ENCODE assay signal across 1 cellular context in the genomic region with DNA sequence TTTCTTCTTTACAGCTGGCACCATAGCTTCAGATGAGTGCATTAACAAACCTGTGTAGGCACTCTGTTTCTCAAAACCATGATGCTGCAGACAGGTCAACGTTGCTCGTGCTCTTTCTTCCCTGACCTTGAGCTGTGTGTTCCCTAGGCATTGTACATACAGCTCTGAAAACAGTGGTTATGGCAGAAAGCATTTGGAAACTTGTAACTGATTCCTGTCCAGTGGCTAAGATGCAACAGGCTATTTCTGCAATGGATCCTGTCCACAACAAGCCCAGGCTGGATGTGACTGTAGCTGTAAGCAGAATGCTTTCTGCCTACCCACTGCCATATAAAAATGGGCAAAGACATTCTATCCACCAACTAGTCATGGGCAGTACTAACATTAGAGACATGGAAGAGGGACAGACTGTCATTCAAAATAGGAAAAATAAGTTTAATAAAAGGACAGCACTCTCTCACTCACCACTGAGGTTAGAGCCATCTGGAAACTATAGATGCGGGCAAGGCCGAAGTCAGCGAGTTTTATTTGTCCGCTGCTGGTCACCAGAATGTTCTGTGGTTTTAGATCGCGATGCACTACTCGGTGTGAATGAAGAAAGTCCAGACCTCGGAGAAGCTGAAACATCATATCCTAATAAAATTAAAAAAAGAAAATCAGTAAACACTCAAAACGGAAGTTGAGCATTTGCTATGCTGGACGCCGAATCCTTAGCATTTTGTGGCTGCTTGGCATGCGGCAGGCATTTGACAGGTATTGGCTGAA.
TF ChIP-seq lines count a peak whose summit lies in the region.

No MANE protein-coding gene starts in this region.

TF ChIP-seq in HepG2, 621 proteins besides CTCF, POLR2A, EP300 and RAD21 (continued from another document and continues in another):
- no peak for TF ChIP-seq ZNF792 (CRISPR knock-in tag; IDR thresholded peaks at IDR 0.05)
- no peak for TF ChIP-seq ZNF275 (CRISPR knock-in tag; IDR thresholded peaks at IDR 0.05; ENCODE audit: borderline replicate concordance)
- TF ChIP-seq ZNF335 (CRISPR knock-in tag; IDR thresholded peaks at IDR 0.05), result no peak
- no peak for TF ChIP-seq HNF4G (IDR thresholded peaks at IDR 0.05; ENCODE audit: borderline replicate concordance, low read depth, low read length)
- no peak for TF ChIP-seq HNF4G (CRISPR knock-in tag; IDR thresholded peaks at IDR 0.05; ENCODE audit: borderline replicate concordance, low read depth)
- no peak for TF ChIP-seq HIVEP1 (CRISPR knock-in tag; IDR thresholded peaks at IDR 0.05)
- TF ChIP-seq HOMEZ (CRISPR knock-in tag; IDR thresholded peaks at IDR 0.05; ENCODE audit: low read depth), result peak; percentile 17; the same call in 1 of the 2 replicates
- peak; percentile 70 for TF ChIP-seq RBM22 (optimal IDR thresholded peaks at IDR 0.05; ENCODE audit: low read length)
- no peak for TF ChIP-seq ZNF782 (CRISPR knock-in tag; IDR thresholded peaks at IDR 0.05; ENCODE audit: borderline replicate concordance)
- no peak for TF ChIP-seq TRIM24 (CRISPR knock-in tag; IDR thresholded peaks at IDR 0.05)
- no peak for TF ChIP-seq SRSF4 (IDR thresholded peaks at IDR 0.05; ENCODE audit: low read depth, low read length, poor library complexity, severe bottlenecking)
- no peak for TF ChIP-seq DZIP1 (CRISPR knock-in tag; IDR thresholded peaks at IDR 0.05)
- TF ChIP-seq ZNF841 (CRISPR knock-in tag; IDR thresholded peaks at IDR 0.05; ENCODE audit: borderline replicate concordance), result no peak
- no peak for TF ChIP-seq ZNF44 (CRISPR knock-in tag; IDR thresholded peaks at IDR 0.05)
- no peak for TF ChIP-seq ZNF614 (CRISPR knock-in tag; IDR thresholded peaks at IDR 0.05; ENCODE audit: borderline replicate concordance)
- TF ChIP-seq ZNF263 (CRISPR knock-in tag; IDR thresholded peaks at IDR 0.05), result no peak
- no peak for TF ChIP-seq PRMT3 (CRISPR knock-in tag; IDR thresholded peaks at IDR 0.05; ENCODE audit: borderline replicate concordance, low read depth)
- no peak for TF ChIP-seq ZFP90 (CRISPR knock-in tag; IDR thresholded peaks at IDR 0.05; ENCODE audit: borderline replicate concordance)
- TF ChIP-seq KDM5A (IDR thresholded peaks at IDR 0.05; ENCODE audit: borderline replicate concordance, low read length), result no peak
- no peak for TF ChIP-seq SIN3B (IDR thresholded peaks at IDR 0.05; ENCODE audit: low read length)
- peak; percentile 34; the same call in 1 of the 2 replicates for TF ChIP-seq FOXK1 (CRISPR knock-in tag; IDR thresholded peaks at IDR 0.05; ENCODE audit: borderline replicate concordance, low read depth)
- no peak for TF ChIP-seq ZNF576 (CRISPR knock-in tag; IDR thresholded peaks at IDR 0.05)
- no peak for TF ChIP-seq ATF4 (CRISPR knock-in tag; IDR thresholded peaks at IDR 0.05)
- TF ChIP-seq SSRP1 (CRISPR knock-in tag; IDR thresholded peaks at IDR 0.05), result 0 out of 2 replicates have a peak, but pooled peaks have one; percentile 62
- 0 out of 2 replicates have a peak, but pooled peaks have one; percentile 20 for TF ChIP-seq HDAC1 (CRISPR knock-in tag; IDR thresholded peaks at IDR 0.05)
- TF ChIP-seq ZBTB44 (CRISPR knock-in tag; IDR thresholded peaks at IDR 0.05), result no peak
- TF ChIP-seq, protein P1, sequence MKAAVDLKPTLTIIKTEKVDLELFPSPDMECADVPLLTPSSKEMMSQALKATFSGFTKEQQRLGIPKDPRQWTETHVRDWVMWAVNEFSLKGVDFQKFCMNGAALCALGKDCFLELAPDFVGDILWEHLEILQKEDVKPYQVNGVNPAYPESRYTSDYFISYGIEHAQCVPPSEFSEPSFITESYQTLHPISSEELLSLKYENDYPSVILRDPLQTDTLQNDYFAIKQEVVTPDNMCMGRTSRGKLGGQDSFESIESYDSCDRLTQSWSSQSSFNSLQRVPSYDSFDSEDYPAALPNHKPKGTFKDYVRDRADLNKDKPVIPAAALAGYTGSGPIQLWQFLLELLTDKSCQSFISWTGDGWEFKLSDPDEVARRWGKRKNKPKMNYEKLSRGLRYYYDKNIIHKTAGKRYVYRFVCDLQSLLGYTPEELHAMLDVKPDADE (CRISPR knock-in tag; IDR thresholded peaks at IDR 0.05), result no peak
- TF ChIP-seq DR1 (CRISPR knock-in tag; IDR thresholded peaks at IDR 0.05), result no peak
- peak; percentile 62; the same call in 1 of the 2 replicates for TF ChIP-seq ZNF652 (CRISPR knock-in tag; IDR thresholded peaks at IDR 0.05; ENCODE audit: borderline replicate concordance, low read depth)
- no peak for TF ChIP-seq HNRNPH1 (optimal IDR thresholded peaks at IDR 0.05; ENCODE audit: low read depth, low read length)
- 0 out of 2 replicates have a peak, but pooled peaks have one; percentile 33 for TF ChIP-seq FOXA3 (CRISPR knock-in tag; IDR thresholded peaks at IDR 0.05)
- TF ChIP-seq HMG20B (CRISPR knock-in tag; conservative IDR thresholded peaks at IDR 0.05), result no peak
- no peak for TF ChIP-seq ZNF567 (CRISPR knock-in tag; IDR thresholded peaks at IDR 0.05; ENCODE audit: borderline replicate concordance)
- 0 out of 2 replicates have a peak, but pooled peaks have one; percentile 21 for TF ChIP-seq TARDBP (CRISPR knock-in tag; IDR thresholded peaks at IDR 0.05)
- TF ChIP-seq SOX5 (CRISPR knock-in tag; IDR thresholded peaks at IDR 0.05; ENCODE audit: borderline replicate concordance), result no peak
- 0 out of 2 replicates have a peak, but pooled peaks have one; percentile 30 for TF ChIP-seq ZMYM4 (CRISPR knock-in tag; IDR thresholded peaks at IDR 0.05)
- TF ChIP-seq CEBPZ (IDR thresholded peaks at IDR 0.05; ENCODE audit: low read length), result no peak
- no peak for TF ChIP-seq ZNF703 (CRISPR knock-in tag; IDR thresholded peaks at IDR 0.05; ENCODE audit: borderline replicate concordance)
- no peak for TF ChIP-seq POGZ (CRISPR knock-in tag; IDR thresholded peaks at IDR 0.05)
- TF ChIP-seq, protein P2, sequence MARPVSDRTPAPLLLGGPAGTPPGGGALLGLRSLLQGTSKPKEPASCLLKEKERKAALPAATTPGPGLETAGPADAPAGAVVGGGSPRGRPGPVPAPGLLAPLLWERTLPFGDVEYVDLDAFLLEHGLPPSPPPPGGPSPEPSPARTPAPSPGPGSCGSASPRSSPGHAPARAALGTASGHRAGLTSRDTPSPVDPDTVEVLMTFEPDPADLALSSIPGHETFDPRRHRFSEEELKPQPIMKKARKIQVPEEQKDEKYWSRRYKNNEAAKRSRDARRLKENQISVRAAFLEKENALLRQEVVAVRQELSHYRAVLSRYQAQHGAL (CRISPR knock-in tag; IDR thresholded peaks at IDR 0.05; ENCODE audit: not compliant biosample characterization), result no peak
- TF ChIP-seq ZBTB49 (CRISPR knock-in tag; IDR thresholded peaks at IDR 0.05; ENCODE audit: borderline replicate concordance), result no peak
- no peak for TF ChIP-seq CERS6 (CRISPR knock-in tag; IDR thresholded peaks at IDR 0.05)
